In the genomic region with DNA sequence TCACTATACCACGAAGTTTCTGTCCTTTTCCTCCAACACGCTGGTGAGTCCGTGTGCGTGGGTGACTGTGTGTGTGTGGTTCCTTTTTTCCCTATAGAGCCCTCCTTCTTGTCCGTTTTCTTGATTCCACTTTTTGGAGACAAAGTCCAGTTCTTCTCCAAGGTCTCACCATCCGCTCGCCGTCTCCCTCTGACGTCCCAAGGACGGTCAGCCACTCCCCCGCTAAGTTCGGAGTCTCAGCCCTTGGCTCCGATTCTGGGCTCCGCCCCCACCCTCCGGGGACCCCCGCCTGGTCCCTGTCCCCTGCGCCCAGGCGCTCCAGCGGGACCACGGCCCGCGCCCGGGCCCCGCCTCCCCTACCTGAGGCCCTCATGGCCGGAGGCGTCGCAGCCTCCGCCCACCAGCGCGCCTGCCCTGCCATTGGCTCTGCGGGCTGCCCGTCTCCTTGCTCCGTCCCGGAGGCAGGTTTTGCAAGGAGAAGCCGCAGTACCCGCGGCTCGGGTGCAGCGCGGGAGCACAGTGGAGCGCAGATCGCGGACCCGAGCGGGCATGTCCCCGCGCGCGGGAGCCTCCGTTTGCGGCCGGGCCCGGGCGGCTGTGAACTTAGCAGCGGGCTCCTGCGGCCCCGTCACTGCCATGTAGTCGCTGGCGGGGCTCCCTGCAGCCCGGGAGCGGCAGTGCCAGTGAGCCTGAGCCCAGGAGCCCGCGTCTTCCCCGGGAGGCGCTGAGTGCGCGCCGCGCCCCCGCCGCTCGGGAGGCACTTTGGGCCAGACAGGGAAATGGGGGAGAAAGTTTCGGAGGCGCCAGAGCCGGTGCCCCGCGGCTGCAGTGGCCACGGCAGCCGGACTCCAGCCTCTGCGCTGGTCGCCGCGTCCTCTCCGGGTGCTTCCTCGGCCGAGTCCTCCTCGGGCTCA, we compare ENCODE assay signal across 8 cellular contexts. TPM values are rescaled to one million over a fixed set of nuclear protein-coding genes. Genes with fewer than 3 reads are reported as not detected.
DNase-seq lines count a peak whose midpoint lies in the region; ATAC-seq and TF ChIP-seq lines count a peak whose summit lies in the region.

TSS of gene MAST4 (plus strand) at position 517 of the 914 bp plus-strand sequence. CDS start at position 780, 263 bp downstream.

- H3K4me3 ChIP-seq in epithelial cell of esophagus (ENCODE audit: low read length) = peak within 1 kb of the TSS; percentile 59
- peak within 1 kb of the TSS; percentile 60 for H3K4me3 ChIP-seq in mesodermal cell (ENCODE audit: extremely low read depth, insufficient read depth, low read length, poor library complexity, severe bottlenecking)

- H3K27ac Mint-ChIP-seq in CD4-positive, alpha-beta T cell = no peak within 1 kb of the TSS

- intact Hi-C loops in CD4-positive, alpha-beta T cell (cut with DNase I, micrococcal nuclease) = no loop called here

- CTCF ChIA-PET in CD4-positive, alpha-beta T cell (lab: Charles Lee) = no interaction called here
- CTCF ChIA-PET in activated CD8-positive, alpha-beta memory T cell treated with anti-CD3 and anti-CD28 coated beads for 36 hours (lab: Charles Lee) = no interaction called here

- no peaks in the 10 kb centered on the region for H3K9me3 ChIP-seq in CD4-positive, alpha-beta T cell (ENCODE audit: control insufficient read depth, low read length)
- no peaks in the 10 kb centered on the region for H3K9me3 ChIP-seq in mesodermal cell (ENCODE audit: control insufficient read depth, low read length)

- no peaks in the 10 kb centered on the region for H3K9me3 Mint-ChIP-seq in CD4-positive, alpha-beta T cell

- H3K4me1 Mint-ChIP-seq in CD4-positive, alpha-beta T cell (ENCODE audit: low read depth) = peaks cover 6% of the 10 kb centered on the region

- POLR2A ChIA-PET in CD4-positive, alpha-beta T cell (lab: Charles Lee) = no interaction called here
- POLR2A ChIA-PET in activated CD8-positive, alpha-beta memory T cell treated with anti-CD3 and anti-CD28 coated beads for 36 hours (lab: Charles Lee) = no interaction called here

- no peaks in the 10 kb centered on the region for H3K36me3 ChIP-seq in mesodermal cell (ENCODE audit: control insufficient read depth, insufficient read depth, low read length)

- no peaks in the 10 kb centered on the region for H3K4me1 ChIP-seq in mesodermal cell (ENCODE audit: control insufficient read depth, insufficient read depth, low read length, poor library complexity, severe bottlenecking)

- peak; percentile 62 for ATAC-seq in CD4-positive, alpha-beta T cell (ENCODE audit: poor library complexity)
- ATAC-seq in GM19452 (IDR thresholded peaks at IDR 0.05; ENCODE audit: unreplicated experiment) = peak; percentile 97
- peak; percentile 98 for ATAC-seq in HG03558 (IDR thresholded peaks at IDR 0.05; ENCODE audit: extremely low read depth, unreplicated experiment)

- H3K27me3 ChIP-seq in CD4-positive, alpha-beta T cell (ENCODE audit: control insufficient read depth, insufficient read depth, low read length) = peaks cover 55% of the 10 kb centered on the region

- H3K27ac ChIP-seq in CD4-positive, alpha-beta T cell (ENCODE audit: low read depth, low read length) = no peak within 1 kb of the TSS
- H3K27ac ChIP-seq in mesodermal cell (ENCODE audit: low read depth, low read length, severe bottlenecking) = no peak within 1 kb of the TSS

- H3K4me3 Mint-ChIP-seq in CD4-positive, alpha-beta T cell = peak within 1 kb of the TSS; percentile 69

- no peaks in the 10 kb centered on the region for H3K36me3 Mint-ChIP-seq in CD4-positive, alpha-beta T cell (ENCODE audit: low read depth)

- H3K27me3 Mint-ChIP-seq in CD4-positive, alpha-beta T cell = peaks cover 65% of the 10 kb centered on the region

- peak in 6 of 10 experiments; percentile 8 to 43 (median 18) for DNase-seq in CD4-positive, alpha-beta T cell
- DNase-seq in NCI-H526 treated with DMSO at 0.1 percent for 48 hours (lab: John Stamatoyannopoulos, UW) (peak; percentile 54), epithelial cell of esophagus (ENCODE audit: low read depth) (peak; percentile 92)
- DNase-seq in stimulated activated CD8-positive, alpha-beta memory T cell treated with anti-CD3 and anti-CD28 coated beads, Interleukin-15, amount 100 ng/mL, for 48 hours (ENCODE audit: low read depth in 2 of 2) = peak; percentile 51 to 64

- TF ChIP-seq CTCF in CD4-positive, alpha-beta T cell (IDR thresholded peaks at IDR 0.05) = no peak
- no peak for TF ChIP-seq CTCF in epithelial cell of esophagus (IDR thresholded peaks at IDR 0.05; ENCODE audit: insufficient read depth, low read depth, low read length, missing control alignments)

- 1% methylated on average over 57 to 78 of the region's 87 CpGs for whole genome bisulfite sequencing in mesodermal cell (ENCODE audit: insufficient coverage in 2 of 2), 2 experiments

RNA-seq across cellular contexts. Expression of gene MAST4, which starts in this region (rescaled TPM):
- 10 to 100 TPM; 21.3 to 21.6 TPM for total RNA-seq in CD4-positive, alpha-beta T cell
- total RNA-seq in activated CD8-positive, alpha-beta memory T cell treated with anti-CD3 and anti-CD28 coated beads for 36 hours = 10 to 100 TPM; 11.4 to 11.6 TPM
- polyA plus RNA-seq in mesodermal cell (2013, experiment 1 of 2) = 16.1 TPM
- polyA plus RNA-seq in mesodermal cell (2013, experiment 2 of 2) = 11.9 TPM

Comparison
In these comparisons a context has a peak if more than half of its experiments do, and no peak if none do; other contexts are left out.
1. DNase-seq: peak in every context shown above with its lines; median percentile 92 in epithelial cell of esophagus; 58 in stimulated activated CD8-positive, alpha-beta memory T cell treated with anti-CD3 and anti-CD28 coated beads, Interleukin-15, amount 100 ng/mL, for 48 hours; 54 in NCI-H526 treated with DMSO at 0.1 percent for 48 hours; 18 in CD4-positive, alpha-beta T cell.